Comparison of ENCODE assay signal across 27 cellular contexts in genomic region chr2:86510436-86510933, GRCh38.
"Had no signal": no experiment of that assay in that cellular context is flagged by ENCODE, and none has a peak within 500 bp of the region (broad histone marks: within the 10 kb centered on the region; RNA-seq: fewer than 3 reads in every experiment).

No MANE protein-coding gene starts in this region.

- H3K36me3 ChIP-seq: breast epithelium, uterus had no signal

- DNase-seq: activated CD4-positive, alpha-beta T cell treated with anti-CD3 and anti-CD28 coated beads for 36 hours; activated CD4-positive, alpha-beta T cell treated with anti-CD3 and anti-CD28 coated beads, Interleukin-2, amount 50 U/mL, for 48 hours; activated CD8-positive, alpha-beta memory T cell treated with anti-CD3 and anti-CD28 coated beads, Interleukin-2, amount 50 U/mL, for 48 hours; activated effector memory CD4-positive, alpha-beta T cell treated with Interleukin-2 at 50 U/mL for 16 hours; activated naive CD4-positive, alpha-beta T cell treated with anti-CD3 and anti-CD28 coated beads for 36 hours; activated naive CD8-positive, alpha-beta T cell treated with anti-CD3 and anti-CD28 coated beads, Interleukin-2, amount 10 ng/mL, durations not matched to agents 7 days and 5 days; activated T-cell treated with anti-CD3 and anti-CD28 coated beads, Interleukin-2, amount 50 U/mL, for 72 hours; amniotic stem cell; effector memory CD8-positive, alpha-beta T cell; foreskin fibroblast; glutamatergic neuron; immature natural killer cell; mesendoderm; mucosa of descending colon; occipital lobe; sigmoid colon; stimulated activated CD4-positive, alpha-beta T cell treated with anti-CD3 and anti-CD28 coated beads, Interleukin-15, amount 100 ng/mL, for 24 hours; stomach; T-helper 1 cell; T-helper 9 cell; testis; trophoblast cell; uterus had no signal

- H3K27ac ChIP-seq: breast epithelium, hepatocyte, sigmoid colon, stomach, testis, uterus had no signal

- H3K4me3 ChIP-seq: breast epithelium, hepatocyte, mucosa of descending colon, sigmoid colon, smooth muscle cell, stomach, testis, uterus had no signal

- H3K27me3 ChIP-seq: breast epithelium, hepatocyte, sigmoid colon, stomach, testis, uterus had no signal

- ATAC-seq: activated CD4-positive, alpha-beta T cell treated with anti-CD3 and anti-CD28 coated beads for 36 hours; activated T-cell treated with anti-CD3 and anti-CD28 coated beads, Interleukin-2, amount 50 U/mL, for 72 hours; effector memory CD8-positive, alpha-beta T cell; mucosa of descending colon; stimulated activated memory B cell treated with anti-CD40 and anti-IgM and Interleukin-4, amounts not matched to agents 10 μg/mL and 1 μg/mL and 100 μg/mL, for 72 hours had no signal

- H3K4me1 ChIP-seq: breast epithelium, testis, uterus had no signal

- H3K9me3 ChIP-seq: breast epithelium, mucosa of descending colon, sigmoid colon, stomach, testis, uterus had no signal
